In the genomic region with DNA sequence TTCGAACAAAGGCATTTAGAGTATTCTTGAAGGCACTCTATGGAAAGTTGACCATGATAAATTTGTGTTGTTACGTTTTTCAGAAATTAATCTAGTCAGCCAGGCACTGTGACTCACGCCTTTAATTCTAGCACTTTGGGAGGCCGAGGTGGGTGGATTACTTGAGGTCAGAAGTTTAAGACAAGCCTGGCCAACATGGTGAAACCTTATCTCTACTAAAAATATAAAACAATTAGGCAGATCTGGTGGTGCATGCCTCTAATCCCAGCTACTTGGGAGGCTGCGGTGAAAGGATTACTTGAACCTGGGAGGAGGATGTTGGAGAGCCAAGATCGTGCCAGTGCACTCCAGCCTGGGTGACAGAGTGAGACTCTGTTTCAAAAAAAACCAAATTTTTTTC, we compare ENCODE assay signal across 32 cellular contexts.
"Had no signal": no experiment of that assay in that cellular context is flagged by ENCODE, and none has a peak within 500 bp of the region (broad histone marks: within the 10 kb centered on the region; RNA-seq: fewer than 3 reads in every experiment).

No MANE protein-coding gene starts in this region.

- DNase-seq: activated CD4-positive, alpha-beta T cell treated with anti-CD3 and anti-CD28 coated beads, Interleukin-2, amount 10 ng/mL, durations not matched to agents 7 days and 5 days; activated CD4-positive, CD25-positive, alpha-beta regulatory T cell treated with anti-CD3 and anti-CD28 coated beads, Interleukin-2, amount 50 U/mL, for 72 hours; activated CD8-positive, alpha-beta T cell treated with anti-CD3 and anti-CD28 coated beads for 36 hours; activated naive CD4-positive, alpha-beta T cell; activated T-cell treated with anti-CD3 and anti-CD28 coated beads, Interleukin-2, amount 50 U/mL, for 4 hours; aorta; brain microvascular endothelial cell; dorsolateral prefrontal cortex; effector memory CD4-positive, alpha-beta T cell; heart left ventricle; hypothalamus; immature natural killer cell; kidney; left colon; naive thymus-derived CD4-positive, alpha-beta T cell; ovary; retina; sigmoid colon; small intestine; stimulated activated CD4-positive, alpha-beta T cell treated with anti-CD3 and anti-CD28 coated beads, Interleukin-4, amount 100 ng/mL, for 24 hours; stimulated activated naive CD8-positive, alpha-beta T cell treated with anti-CD3 and anti-CD28 coated beads, Interleukin-15, amount 100 ng/mL, for 72 hours; substantia nigra; T-helper 1 cell had no signal

- H3K27me3 ChIP-seq: brain microvascular endothelial cell, dorsolateral prefrontal cortex, heart left ventricle, ovary, sigmoid colon, vagina had no signal

- H3K27me3 Mint-ChIP-seq: activated CD4-positive, alpha-beta T cell treated with anti-CD3 and anti-CD28 coated beads, Interleukin-2, amount 10 ng/mL, durations not matched to agents 7 days and 5 days; activated CD8-positive, alpha-beta T cell treated with anti-CD3 and anti-CD28 coated beads for 36 hours; naive thymus-derived CD4-positive, alpha-beta T cell; stimulated activated naive CD8-positive, alpha-beta T cell treated with anti-CD3 and anti-CD28 coated beads, Interleukin-15, amount 100 ng/mL, for 72 hours; type B pancreatic cell had no signal

- H3K4me3 ChIP-seq: coronary artery, dorsolateral prefrontal cortex, heart left ventricle, ovary, prostate gland, sigmoid colon, vagina had no signal

- H3K36me3 Mint-ChIP-seq: activated naive CD4-positive, alpha-beta T cell treated with anti-CD3 and anti-CD28 coated beads, Interleukin-2, amount 50 U/mL, for 72 hours; mesothelial cell of epicardium; naive thymus-derived CD4-positive, alpha-beta T cell; stimulated activated effector memory CD8-positive, alpha-beta T cell treated with anti-CD3 and anti-CD28 coated beads, Interleukin-12 subunit alpha, Interleukin-12 subunit beta, amount 100 ng/mL, for 72 hours; type B pancreatic cell had no signal

- ATAC-seq: activated CD8-positive, alpha-beta T cell treated with anti-CD3 and anti-CD28 coated beads for 36 hours; activated naive CD4-positive, alpha-beta T cell treated with anti-CD3 and anti-CD28 coated beads, Interleukin-2, amount 50 U/mL, for 72 hours; activated T-cell treated with anti-CD3 and anti-CD28 coated beads, Interleukin-2, amount 50 U/mL, for 4 hours; heart left ventricle; left colon; naive thymus-derived CD4-positive, alpha-beta T cell; stimulated activated effector memory CD8-positive, alpha-beta T cell treated with anti-CD3 and anti-CD28 coated beads, Interleukin-12 subunit alpha, Interleukin-12 subunit beta, amount 100 ng/mL, for 72 hours; stimulated activated naive CD8-positive, alpha-beta T cell treated with anti-CD3 and anti-CD28 coated beads, Interleukin-15, amount 100 ng/mL, for 72 hours had no signal

- H3K27ac Mint-ChIP-seq: activated CD4-positive, alpha-beta T cell treated with anti-CD3 and anti-CD28 coated beads, Interleukin-2, amount 10 ng/mL, durations not matched to agents 7 days and 5 days; activated CD8-positive, alpha-beta T cell treated with anti-CD3 and anti-CD28 coated beads for 36 hours; activated naive CD4-positive, alpha-beta T cell treated with anti-CD3 and anti-CD28 coated beads, Interleukin-2, amount 50 U/mL, for 72 hours; activated T-helper 2 cell treated with anti-CD3 and anti-CD28 coated beads, Interferon-gamma antibody, Interleukin-2, Interleukin-4, amounts not matched to agents 10 μg/mL and 5 μg/mL and 100 μg/mL, durations not matched to agents 14 hours and 24 hours and 36 hours; immature natural killer cell; mesothelial cell of epicardium; naive thymus-derived CD4-positive, alpha-beta T cell; stimulated activated effector memory CD8-positive, alpha-beta T cell treated with anti-CD3 and anti-CD28 coated beads, Interleukin-12 subunit alpha, Interleukin-12 subunit beta, amount 100 ng/mL, for 72 hours; stimulated activated naive CD8-positive, alpha-beta T cell treated with anti-CD3 and anti-CD28 coated beads, Interleukin-15, amount 100 ng/mL, for 72 hours; T-helper 2 cell treated with Interferon-gamma antibody and Interleukin-4, amounts not matched to agents 5 μg/mL and 100 μg/mL, for 36 hours; type B pancreatic cell had no signal

- H3K4me3 Mint-ChIP-seq: activated CD4-positive, alpha-beta T cell treated with anti-CD3 and anti-CD28 coated beads, Interleukin-2, amount 10 ng/mL, durations not matched to agents 7 days and 5 days; activated CD8-positive, alpha-beta T cell treated with anti-CD3 and anti-CD28 coated beads for 36 hours; activated T-cell treated with anti-CD3 and anti-CD28 coated beads, Interleukin-2, amount 50 U/mL, for 4 hours; immature natural killer cell; mesothelial cell of epicardium; naive thymus-derived CD4-positive, alpha-beta T cell; stimulated activated effector memory CD8-positive, alpha-beta T cell treated with anti-CD3 and anti-CD28 coated beads, Interleukin-12 subunit alpha, Interleukin-12 subunit beta, amount 100 ng/mL, for 72 hours; stimulated activated naive CD8-positive, alpha-beta T cell treated with anti-CD3 and anti-CD28 coated beads, Interleukin-15, amount 100 ng/mL, for 72 hours; T-helper 2 cell treated with Interferon-gamma antibody and Interleukin-4, amounts not matched to agents 5 μg/mL and 100 μg/mL, for 36 hours; type B pancreatic cell had no signal

- H3K36me3 ChIP-seq: brain microvascular endothelial cell, heart left ventricle, ovary, prostate gland, sigmoid colon, vagina had no signal

- H3K9me3 Mint-ChIP-seq: activated CD4-positive, alpha-beta T cell treated with anti-CD3 and anti-CD28 coated beads, Interleukin-2, amount 10 ng/mL, durations not matched to agents 7 days and 5 days; mesothelial cell of epicardium; type B pancreatic cell had no signal

- H3K9me3 ChIP-seq: heart left ventricle, ovary, prostate gland, sigmoid colon, vagina had no signal

- H3K4me1 Mint-ChIP-seq: activated CD4-positive, alpha-beta T cell treated with anti-CD3 and anti-CD28 coated beads, Interleukin-2, amount 10 ng/mL, durations not matched to agents 7 days and 5 days; immature natural killer cell; mesothelial cell of epicardium; naive thymus-derived CD4-positive, alpha-beta T cell; stimulated activated effector memory CD8-positive, alpha-beta T cell treated with anti-CD3 and anti-CD28 coated beads, Interleukin-12 subunit alpha, Interleukin-12 subunit beta, amount 100 ng/mL, for 72 hours; stimulated activated naive CD8-positive, alpha-beta T cell treated with anti-CD3 and anti-CD28 coated beads, Interleukin-15, amount 100 ng/mL, for 72 hours had no signal
